In genomic region chr6:157034433-157035230, GRCh38 we compare ENCODE assay signal across 8 cellular contexts.
DNase-seq lines count a peak whose midpoint lies in the region; ATAC-seq and TF ChIP-seq lines count a peak whose summit lies in the region.

No MANE protein-coding gene starts in this region.

- H3K4me3 Mint-ChIP-seq in endothelial cell (ENCODE audit: unreplicated experiment): no peak overlapping the region

- TF ChIP-seq CTCF in endothelial cell (IDR thresholded peaks at IDR 0.05; ENCODE audit: unreplicated experiment) (peak; percentile 76), neural cell (IDR thresholded peaks at IDR 0.05; ENCODE audit: poor library complexity, severe bottlenecking) (peak; percentile 77)

- DNase-seq in NCI-H510A treated with DMSO at 0.1 percent for 48 hours (lab: John Stamatoyannopoulos, UW) (peak; percentile 30), NCI-H510A (lab: John Stamatoyannopoulos, UW) (no peak), Kasumi-1 (lab: John Stamatoyannopoulos, UW) (peak; percentile 68 to 82), SK-N-MC (ENCODE audit: low read depth, low spot score) (peak; percentile 44), endothelial cell (ENCODE audit: low spot score) (no peak), Ammon's horn (ENCODE audit: low spot score) (no peak)

- H3K4me1 Mint-ChIP-seq in endothelial cell (ENCODE audit: unreplicated experiment): peaks cover 4% of the 10 kb centered on the region

- H3K27ac Mint-ChIP-seq in endothelial cell (ENCODE audit: unreplicated experiment): no peak overlapping the region

- H3K79me2 ChIP-seq in neural cell (replicated peaks; ENCODE audit: insufficient read depth, low read length): peaks cover 28% of the 10 kb centered on the region

- H4K20me1 ChIP-seq in neural cell (ENCODE audit: insufficient read depth): peaks cover 15% of the 10 kb centered on the region

- H3F3A ChIP-seq in neural cell (ENCODE audit: insufficient read depth, low read length, poor library complexity, severe bottlenecking): no peaks in the 10 kb centered on the region

- H3K27ac ChIP-seq in SK-N-MC (peak overlapping the region; percentile 36; the same call in 1 of the 2 replicates), neural cell (ENCODE audit: low read length) (no peak overlapping the region)

- ATAC-seq in HG03460 (IDR thresholded peaks at IDR 0.05; ENCODE audit: unreplicated experiment): no peak

- no peaks in the 10 kb centered on the region for H3K27me3 ChIP-seq in neural cell (ENCODE audit: insufficient read depth, low read depth, low read length)

- H3K9me3 Mint-ChIP-seq in endothelial cell (ENCODE audit: unreplicated experiment): no peaks in the 10 kb centered on the region

- peaks cover 4% of the 10 kb centered on the region for H3K27me3 Mint-ChIP-seq in endothelial cell (ENCODE audit: unreplicated experiment)

- no peak overlapping the region for H2AFZ ChIP-seq in neural cell (ENCODE audit: low read depth, low read length)

- H3K4me2 ChIP-seq in neural cell (ENCODE audit: low read length): no peak overlapping the region

- no peak overlapping the region for H3K4me3 ChIP-seq in SK-N-MC
- H3K4me3 ChIP-seq in neural cell (ENCODE audit: low read length): no peak overlapping the region

- peaks cover 2% of the 10 kb centered on the region for H3K36me3 Mint-ChIP-seq in endothelial cell (ENCODE audit: low read depth, unreplicated experiment)

- TF ChIP-seq RAD21 in neural cell (conservative IDR thresholded peaks at IDR 0.05): peak; percentile 85

- H3K36me3 ChIP-seq in SK-N-MC (ENCODE audit: insufficient read depth, low read length): no peaks in the 10 kb centered on the region
- no peaks in the 10 kb centered on the region for H3K36me3 ChIP-seq in neural cell (ENCODE audit: insufficient read depth, low read length)

- TF ChIP-seq EP300 in neural cell (conservative IDR thresholded peaks at IDR 0.05; ENCODE audit: poor library complexity, severe bottlenecking): no peak

- no peaks in the 10 kb centered on the region for H3K9me3 ChIP-seq in SK-N-MC (ENCODE audit: low read depth, low read length)
- H3K9me3 ChIP-seq in neural cell (ENCODE audit: low read length): no peaks in the 10 kb centered on the region

- H3K9me2 ChIP-seq in neural cell (ENCODE audit: insufficient read depth, low read length): no peaks in the 10 kb centered on the region

- H3K9ac ChIP-seq in SK-N-MC (ENCODE audit: insufficient read length) (peak overlapping the region; percentile 49), neural cell (ENCODE audit: low read length) (no peak overlapping the region)

TF ChIP-seq in neural cell, 6 proteins besides CTCF, POLR2A, EP300 and RAD21:
- TF ChIP-seq MXI1 (conservative IDR thresholded peaks at IDR 0.05; ENCODE audit: poor library complexity, severe bottlenecking) (no peak), SMC3 (conservative IDR thresholded peaks at IDR 0.05; ENCODE audit: poor library complexity) (peak; percentile 84)
TF ChIP-seq in neural cell: peak in this region for 1.

Comparison
In these comparisons a context has a peak if more than half of its experiments do, and no peak if none do; other contexts are left out.
1. DNase-seq: peak in NCI-H510A treated with DMSO at 0.1 percent for 48 hours (single experiment), Kasumi-1 (2 of 2) and SK-N-MC (single experiment); none in NCI-H510A (single experiment), endothelial cell (single experiment) and Ammon's horn (single experiment).